In genomic region chr3:51274052-51274451, GRCh38 we compare ENCODE assay signal across 32 cellular contexts.
"Had no signal": no experiment of that assay in that cellular context is flagged by ENCODE, and none has a peak within 500 bp of the region (broad histone marks: within the 10 kb centered on the region; RNA-seq: fewer than 3 reads in every experiment).

No MANE protein-coding gene starts in this region.

- H3K27me3 Mint-ChIP-seq: activated CD4-positive, alpha-beta memory T cell treated with anti-CD3 and anti-CD28 coated beads, Interleukin-2, amount 10 ng/mL, durations not matched to agents 7 days and 5 days; activated CD8-positive, alpha-beta memory T cell treated with anti-CD3 and anti-CD28 coated beads, Interleukin-2, amount 10 ng/mL, durations not matched to agents 7 days and 5 days had no signal

- H3K4me3 Mint-ChIP-seq: activated CD4-positive, alpha-beta memory T cell treated with anti-CD3 and anti-CD28 coated beads, Interleukin-2, amount 10 ng/mL, durations not matched to agents 7 days and 5 days; activated CD8-positive, alpha-beta memory T cell treated with anti-CD3 and anti-CD28 coated beads, Interleukin-2, amount 10 ng/mL, durations not matched to agents 7 days and 5 days had no signal

- DNase-seq: activated CD4-positive, alpha-beta memory T cell treated with anti-CD3 and anti-CD28 coated beads, Interleukin-2, amount 10 ng/mL, durations not matched to agents 7 days and 5 days; activated CD4-positive, alpha-beta T cell treated with anti-CD3 and anti-CD28 coated beads for 1 hour; activated CD4-positive, alpha-beta T cell treated with anti-CD3 and anti-CD28 coated beads for 48 hours; activated CD4-positive, CD25-positive, alpha-beta regulatory T cell; activated CD8-positive, alpha-beta memory T cell treated with anti-CD3 and anti-CD28 coated beads for 24 hours; activated CD8-positive, alpha-beta memory T cell treated with anti-CD3 and anti-CD28 coated beads, Interleukin-2, amount 10 ng/mL, durations not matched to agents 7 days and 5 days; activated CD8-positive, alpha-beta memory T cell treated with anti-CD3 and anti-CD28 coated beads, Interleukin-2, amount 50 U/mL, for 48 hours; activated effector memory CD4-positive, alpha-beta T cell treated with Interleukin-2 at 50 U/mL for 16 hours; activated naive CD4-positive, alpha-beta T cell treated with anti-CD3 and anti-CD28 coated beads, Interleukin-2, amount 50 U/mL, for 16 hours; activated T-cell treated with anti-CD3 and anti-CD28 coated beads, Interleukin-2, amount 50 U/mL, for 48 hours; anterior cingulate cortex; brain microvascular endothelial cell; central memory CD4-positive, alpha-beta T cell; Kasumi-1; KG1; MG63; NCI-H1048; NCI-H1105 treated with DMSO at 0.1 percent for 48 hours; NCI-H1436; NCI-H1694; NCI-H2029; NCI-H446; NCI-H510A treated with DMSO at 0.1 percent for 48 hours; NCI-H69; NK-92 treated with Interleukin-12 subunit alpha and Interleukin-12 subunit beta, amount 100 ng/mL, for 24 hours; PC-3; Peyer's patch; Right ventricle myocardium superior; SW 1271; T-helper 1 cell; T1000; WERI-Rb-1 had no signal

- H3K4me1 Mint-ChIP-seq: activated CD4-positive, alpha-beta memory T cell treated with anti-CD3 and anti-CD28 coated beads, Interleukin-2, amount 10 ng/mL, durations not matched to agents 7 days and 5 days; activated CD8-positive, alpha-beta memory T cell treated with anti-CD3 and anti-CD28 coated beads, Interleukin-2, amount 10 ng/mL, durations not matched to agents 7 days and 5 days had no signal

- H3K36me3 Mint-ChIP-seq: activated CD8-positive, alpha-beta memory T cell treated with anti-CD3 and anti-CD28 coated beads, Interleukin-2, amount 10 ng/mL, durations not matched to agents 7 days and 5 days had no signal

- H3K27ac Mint-ChIP-seq: activated CD4-positive, alpha-beta memory T cell treated with anti-CD3 and anti-CD28 coated beads, Interleukin-2, amount 10 ng/mL, durations not matched to agents 7 days and 5 days; activated CD8-positive, alpha-beta memory T cell treated with anti-CD3 and anti-CD28 coated beads, Interleukin-2, amount 10 ng/mL, durations not matched to agents 7 days and 5 days had no signal

- H3K4me1 ChIP-seq: Peyer's patch had no signal

- H3K27ac ChIP-seq: brain microvascular endothelial cell, Peyer's patch, WERI-Rb-1 had no signal

- H3K27me3 ChIP-seq: brain microvascular endothelial cell, MG63, Peyer's patch had no signal

- H3K36me3 ChIP-seq: brain microvascular endothelial cell, MG63, Peyer's patch, WERI-Rb-1 had no signal

- H3K4me3 ChIP-seq: MG63, Peyer's patch had no signal

- H3K9me3 Mint-ChIP-seq: activated CD4-positive, alpha-beta memory T cell treated with anti-CD3 and anti-CD28 coated beads, Interleukin-2, amount 10 ng/mL, durations not matched to agents 7 days and 5 days had no signal

- H3K9me3 ChIP-seq: MG63, Peyer's patch had no signal

- ATAC-seq: activated CD8-positive, alpha-beta memory T cell treated with anti-CD3 and anti-CD28 coated beads, Interleukin-2, amount 10 ng/mL, durations not matched to agents 7 days and 5 days; PC-3 had no signal
